8 cellular contexts compared by ENCODE assay signal in the genomic region with DNA sequence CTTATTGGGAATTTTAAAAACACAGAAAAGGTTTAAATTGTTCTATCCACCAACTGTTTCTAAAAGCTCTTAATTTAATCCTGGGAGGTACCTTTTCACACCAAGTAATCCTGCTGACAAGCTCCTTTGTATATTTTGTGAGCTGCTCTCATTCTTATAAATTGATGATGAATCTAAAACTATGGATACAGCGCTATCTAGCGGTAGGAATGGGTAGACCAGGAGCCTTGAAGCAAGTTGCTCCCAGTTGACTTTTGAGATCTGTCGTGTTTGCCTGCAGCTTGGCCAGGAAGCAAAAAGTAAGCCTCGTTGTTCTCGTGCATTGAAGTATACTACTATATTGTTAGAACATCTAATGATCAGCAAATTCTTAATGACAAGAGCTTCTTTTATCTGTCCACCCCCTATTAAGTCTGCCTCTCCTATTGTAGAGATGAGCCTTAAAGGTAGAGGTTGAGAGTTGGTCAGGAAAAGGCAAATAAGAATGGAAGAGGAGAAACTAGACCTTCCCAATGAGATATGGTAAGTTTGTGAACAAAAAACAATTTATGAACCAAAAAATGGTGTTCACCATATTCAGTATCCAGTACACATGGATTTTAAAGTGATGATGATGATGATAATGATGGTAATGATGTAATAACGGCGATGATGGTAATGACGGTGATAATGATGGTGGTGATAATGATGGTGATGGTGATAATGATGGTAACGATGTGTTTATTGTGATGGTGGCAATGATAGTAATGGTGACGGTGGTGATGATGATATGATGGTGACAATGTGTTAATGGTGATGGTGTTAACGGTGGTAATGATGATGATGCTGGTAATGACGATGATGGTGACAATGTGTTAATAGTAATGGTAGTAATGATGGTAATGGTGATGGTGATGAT.
DNase-seq lines count a peak whose midpoint lies in the region; ATAC-seq and TF ChIP-seq lines count a peak whose summit lies in the region.

No MANE protein-coding gene starts in this region.

- no peak for TF ChIP-seq EP300 in sigmoid colon (IDR thresholded peaks at IDR 0.05)

- H3K36me3 ChIP-seq in adrenal gland (replicated peaks in 1 of 2) (no peaks in the 10 kb centered on the region), right atrium auricular region (no peaks in the 10 kb centered on the region), sigmoid colon (no peaks in the 10 kb centered on the region)

- H3K9me3 ChIP-seq in adrenal gland (replicated peaks in 1 of 3) = no peaks in the 10 kb centered on the region
- H3K9me3 ChIP-seq in right atrium auricular region = no peaks in the 10 kb centered on the region
- H3K9me3 ChIP-seq in sigmoid colon = no peaks in the 10 kb centered on the region

- no peak overlapping the region for H3K27ac Mint-ChIP-seq in activated naive CD8-positive, alpha-beta T cell treated with anti-CD3 and anti-CD28 coated beads, Interleukin-2, amount 50 U/mL, for 24 hours
- no peak overlapping the region for H3K27ac Mint-ChIP-seq in activated naive CD8-positive, alpha-beta T cell treated with anti-CD3 and anti-CD28 coated beads for 36 hours
- H3K27ac Mint-ChIP-seq in immature natural killer cell = no peak overlapping the region

- WGBS in adrenal gland, 4 donors = 44 to 51% (median 48%) methylated on average over 12 of the region's 12 CpGs
- WGBS in sigmoid colon, 2 donors = 50 to 56% methylated on average over 12 of the region's 12 CpGs

- TF ChIP-seq POLR2A in adrenal gland (IDR thresholded peaks at IDR 0.05) = no peak
- no peak for TF ChIP-seq POLR2A in sigmoid colon (IDR thresholded peaks at IDR 0.05)

- intact Hi-C loops in adrenal gland (cut with DNase I) (no loop called here), sigmoid colon (cut with DNase I) (no loop called here)

- H3K27ac ChIP-seq in adrenal gland (no peak overlapping the region), right atrium auricular region (no peak overlapping the region), sigmoid colon (no peak overlapping the region)

- TF ChIP-seq CTCF in adrenal gland (IDR thresholded peaks at IDR 0.05) (peak; percentile 66 to 83 (median 74)), right atrium auricular region (IDR thresholded peaks at IDR 0.05) (peak; percentile 73 to 87), sigmoid colon (IDR thresholded peaks at IDR 0.05) (peak; percentile 40 to 83 (median 69))

- peak; percentile 3 for DNase-seq in activated naive CD8-positive, alpha-beta T cell treated with anti-CD3 and anti-CD28 coated beads, Interleukin-2, amount 50 U/mL, for 24 hours
- DNase-seq in activated naive CD8-positive, alpha-beta T cell treated with anti-CD3 and anti-CD28 coated beads for 36 hours = no peak
- DNase-seq in NCI-H226 (peak; percentile 49), adrenal gland (peak; percentile 31 to 85 (median 60)), right atrium auricular region (ENCODE audit: low spot score) (no peak), sigmoid colon (no peak), immature natural killer cell (no peak)

- no peaks in the 10 kb centered on the region for H3K4me1 Mint-ChIP-seq in activated naive CD8-positive, alpha-beta T cell treated with anti-CD3 and anti-CD28 coated beads, Interleukin-2, amount 50 U/mL, for 24 hours
- no peaks in the 10 kb centered on the region for H3K4me1 Mint-ChIP-seq in activated naive CD8-positive, alpha-beta T cell treated with anti-CD3 and anti-CD28 coated beads for 36 hours
- H3K4me1 Mint-ChIP-seq in immature natural killer cell = no peaks in the 10 kb centered on the region

- no peaks in the 10 kb centered on the region for H3K27me3 Mint-ChIP-seq in activated naive CD8-positive, alpha-beta T cell treated with anti-CD3 and anti-CD28 coated beads, Interleukin-2, amount 50 U/mL, for 24 hours
- no peaks in the 10 kb centered on the region for H3K27me3 Mint-ChIP-seq in activated naive CD8-positive, alpha-beta T cell treated with anti-CD3 and anti-CD28 coated beads for 36 hours
- H3K27me3 Mint-ChIP-seq in immature natural killer cell (ENCODE audit: low read depth in 3 of 3) = no peaks in the 10 kb centered on the region

- no peak overlapping the region for H3K4me3 Mint-ChIP-seq in activated naive CD8-positive, alpha-beta T cell treated with anti-CD3 and anti-CD28 coated beads, Interleukin-2, amount 50 U/mL, for 24 hours
- H3K4me3 Mint-ChIP-seq in activated naive CD8-positive, alpha-beta T cell treated with anti-CD3 and anti-CD28 coated beads for 36 hours = no peak overlapping the region
- no peak overlapping the region for H3K4me3 Mint-ChIP-seq in immature natural killer cell

- no peaks in the 10 kb centered on the region for H3K36me3 Mint-ChIP-seq in activated naive CD8-positive, alpha-beta T cell treated with anti-CD3 and anti-CD28 coated beads, Interleukin-2, amount 50 U/mL, for 24 hours (ENCODE audit: low read depth)
- H3K36me3 Mint-ChIP-seq in activated naive CD8-positive, alpha-beta T cell treated with anti-CD3 and anti-CD28 coated beads for 36 hours = no peaks in the 10 kb centered on the region
- no peaks in the 10 kb centered on the region for H3K36me3 Mint-ChIP-seq in immature natural killer cell

- no peak for ATAC-seq in activated naive CD8-positive, alpha-beta T cell treated with anti-CD3 and anti-CD28 coated beads, Interleukin-2, amount 50 U/mL, for 24 hours
- peak; percentile 73 for ATAC-seq in HG02870 (IDR thresholded peaks at IDR 0.05; ENCODE audit: unreplicated experiment)

- peaks cover 0 to 4% of the 10 kb centered on the region in 2 donors for H3K4me1 ChIP-seq in adrenal gland (replicated peaks in 1 of 2)
- peaks cover 0 to under 1% of the 10 kb centered on the region in 2 donors for H3K4me1 ChIP-seq in right atrium auricular region
- peaks cover 0 to under 1% (median 0%) of the 10 kb centered on the region in 4 donors for H3K4me1 ChIP-seq in sigmoid colon

- H3K27me3 ChIP-seq in adrenal gland (no peaks in the 10 kb centered on the region), right atrium auricular region (no peaks in the 10 kb centered on the region), sigmoid colon (no peaks in the 10 kb centered on the region)

- H3K4me3 ChIP-seq in adrenal gland (no peak overlapping the region), right atrium auricular region (no peak overlapping the region), sigmoid colon (no peak overlapping the region)

- H3K9me3 Mint-ChIP-seq in activated naive CD8-positive, alpha-beta T cell treated with anti-CD3 and anti-CD28 coated beads, Interleukin-2, amount 50 U/mL, for 24 hours = no peaks in the 10 kb centered on the region
- H3K9me3 Mint-ChIP-seq in activated naive CD8-positive, alpha-beta T cell treated with anti-CD3 and anti-CD28 coated beads for 36 hours = no peaks in the 10 kb centered on the region
- peaks cover 0 to 2% (median 0%) of the 10 kb centered on the region in 6 donors for H3K9me3 Mint-ChIP-seq in immature natural killer cell

Comparison
In these comparisons a context has a peak if more than half of its experiments do, and no peak if none do; other contexts are left out.
1. DNase-seq: peak in activated naive CD8-positive, alpha-beta T cell treated with anti-CD3 and anti-CD28 coated beads, Interleukin-2, amount 50 U/mL, for 24 hours (single experiment), NCI-H226 (single experiment) and adrenal gland (7 of 7); none in activated naive CD8-positive, alpha-beta T cell treated with anti-CD3 and anti-CD28 coated beads for 36 hours (single experiment), right atrium auricular region (single experiment), sigmoid colon (single experiment) and immature natural killer cell (0 of 3).
2. Peak in every context shown above with its lines, with median percentiles within 50 percentile points of each other: CTCF ChIP-seq.